In the genomic region with DNA sequence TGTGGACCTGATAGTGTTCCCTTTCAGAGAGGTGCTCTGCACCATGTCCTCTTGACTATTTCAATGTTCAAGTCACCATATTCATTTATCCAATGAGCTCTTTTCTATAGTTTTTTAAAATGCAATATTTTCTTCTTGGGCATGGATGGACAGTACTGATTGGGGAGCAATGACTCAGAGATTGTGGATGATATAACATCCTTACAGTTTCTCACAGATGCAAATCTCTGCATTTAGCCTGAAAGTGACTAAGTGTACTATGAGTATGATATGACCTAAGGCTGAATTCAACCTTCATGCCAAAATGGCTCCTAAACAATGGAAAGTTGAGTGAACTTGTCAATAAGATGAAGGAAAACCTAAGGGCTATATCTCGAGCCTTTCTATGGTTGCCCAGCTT, we compare ENCODE assay signal across 23 cellular contexts. TPM values are rescaled to one million over a fixed set of nuclear protein-coding genes. Genes with fewer than 3 reads are reported as not detected.
"Had no signal": no experiment of that assay in that cellular context is flagged by ENCODE, and none has a peak within 500 bp of the region (broad histone marks: within the 10 kb centered on the region; RNA-seq: fewer than 3 reads in every experiment).

No MANE protein-coding gene starts in this region.

- ATAC-seq: activated CD8-positive, alpha-beta memory T cell treated with anti-CD3 and anti-CD28 coated beads, Interleukin-2, amount 10 ng/mL, durations not matched to agents 7 days and 5 days; activated CD8-positive, alpha-beta T cell treated with anti-CD3 and anti-CD28 coated beads for 36 hours; effector memory CD8-positive, alpha-beta T cell; heart right ventricle; left colon; stimulated activated naive B cell treated with anti-CD40 and anti-IgM and Interleukin-4, amounts not matched to agents 10 μg/mL and 1 μg/mL and 100 μg/mL, for 72 hours had no signal

- DNase-seq: activated CD4-positive, alpha-beta T cell treated with anti-CD3 and anti-CD28 coated beads for 48 hours; activated CD8-positive, alpha-beta memory T cell treated with anti-CD3 and anti-CD28 coated beads, Interleukin-2, amount 10 ng/mL, durations not matched to agents 7 days and 5 days; activated CD8-positive, alpha-beta T cell treated with anti-CD3 and anti-CD28 coated beads for 36 hours; activated gamma-delta T cell treated with Interleukin-2 at 50 U/mL for 16 hours; aorta; colonic mucosa; dorsolateral prefrontal cortex; effector memory CD8-positive, alpha-beta T cell; heart right ventricle; left colon; mesendoderm; naive B cell; stimulated activated CD4-positive, alpha-beta T cell treated with anti-CD3 and anti-CD28 coated beads, Interleukin-2, amount 100 ng/mL, for 48 hours; stimulated activated CD8-positive, alpha-beta memory T cell treated with anti-CD3 and anti-CD28 coated beads, Interleukin-4, amount 100 ng/mL, for 48 hours; stimulated activated naive B cell treated with anti-CD40 and anti-IgM and Interleukin-4, amounts not matched to agents 10 μg/mL and 1 μg/mL and 100 μg/mL, for 72 hours; testis; uterus had no signal

- H3K27ac ChIP-seq: colonic mucosa, dorsolateral prefrontal cortex, heart right ventricle, testis, uterus had no signal

RNA-seq across cellular contexts. Expression of gene C4BPA, which starts 36.5 kb away (rescaled TPM):
- total RNA-seq: activated CD8-positive, alpha-beta memory T cell treated with anti-CD3 and anti-CD28 coated beads, Interleukin-2, amount 10 ng/mL, durations not matched to agents 7 days and 5 days; activated CD8-positive, alpha-beta T cell treated with anti-CD3 and anti-CD28 coated beads for 36 hours; activated T-helper 1 cell treated with anti-CD3 and anti-CD28 coated beads, Interleukin-12 subunit alpha, Interleukin-12 subunit beta, Interleukin-2, Interleukin-4 antibody, amounts not matched to agents 30 ng/mL and 10 ng/mL and 1 ng/mL, durations not matched to agents 14 hours and 24 hours and 36 hours; dorsolateral prefrontal cortex; epithelial cell of proximal tubule; fibroblast of villous mesenchyme; heart right ventricle; lower leg skin; neural crest cell; T-helper 2 cell treated with Interferon-gamma antibody and Interleukin-4, amounts not matched to agents 100 ng/mL and 5 ng/mL, for 36 hours had no signal

RNA-seq across cellular contexts. Expression of gene C4BPB, which starts 51.9 kb away (rescaled TPM):
- total RNA-seq: dorsolateral prefrontal cortex, epithelial cell of proximal tubule, fibroblast of villous mesenchyme, lower leg skin, neural crest cell, uterus had no signal
